In genomic region chr10:78459639-78460037, GRCh38 we compare ENCODE assay signal across 14 cellular contexts.
"Had no signal": no experiment of that assay in that cellular context is flagged by ENCODE, and none has a peak within 500 bp of the region (broad histone marks: within the 10 kb centered on the region; RNA-seq: fewer than 3 reads in every experiment).

No MANE protein-coding gene starts in this region.

- H3K4me3 ChIP-seq: lower lobe of right lung, vagina had no signal

- H3K9me3 ChIP-seq: lower lobe of right lung, vagina had no signal

- H3K36me3 Mint-ChIP-seq: natural killer cell, WTC11 had no signal

- H3K9me3 Mint-ChIP-seq: activated CD4-positive, alpha-beta T cell treated with anti-CD3 and anti-CD28 coated beads, Interleukin-2, amount 10 ng/mL, durations not matched to agents 24 days and 14 days; activated naive CD4-positive, alpha-beta T cell treated with anti-CD3 and anti-CD28 coated beads for 36 hours; activated T-helper 17 cell treated with anti-CD3 and anti-CD28 coated beads, Interleukin-2, amount 50 U/mL, for 72 hours; central memory CD8-positive, alpha-beta T cell; dendritic cell treated with granulocyte-macrophage colony-stimulating factor and Interleukin-4, amounts not matched to agents 40 ng/mL and 50 ng/mL, for 4 days; effector memory CD8-positive, alpha-beta T cell; natural killer cell; WTC11 had no signal

- DNase-seq: activated CD4-positive, alpha-beta T cell treated with anti-CD3 and anti-CD28 coated beads, Interleukin-2, amount 10 ng/mL, durations not matched to agents 24 days and 14 days; activated CD8-positive, alpha-beta memory T cell treated with anti-CD3 and anti-CD28 coated beads for 24 hours; activated naive CD4-positive, alpha-beta T cell treated with anti-CD3 and anti-CD28 coated beads for 36 hours; effector memory CD8-positive, alpha-beta T cell; erythroblast; lower lobe of right lung; natural killer cell; occipital lobe; stimulated activated CD4-positive, alpha-beta T cell treated with anti-CD3 and anti-CD28 coated beads, Interleukin-4, amount 100 ng/mL, for 1 hour had no signal

- H3K4me1 ChIP-seq: vagina had no signal

- H3K27ac Mint-ChIP-seq: activated CD4-positive, alpha-beta T cell treated with anti-CD3 and anti-CD28 coated beads, Interleukin-2, amount 10 ng/mL, durations not matched to agents 24 days and 14 days; activated naive CD4-positive, alpha-beta T cell treated with anti-CD3 and anti-CD28 coated beads for 36 hours; activated T-helper 17 cell treated with anti-CD3 and anti-CD28 coated beads, Interleukin-2, amount 50 U/mL, for 72 hours; dendritic cell treated with granulocyte-macrophage colony-stimulating factor and Interleukin-4, amounts not matched to agents 40 ng/mL and 50 ng/mL, for 4 days; effector memory CD8-positive, alpha-beta T cell; natural killer cell; WTC11 had no signal

- ATAC-seq: effector memory CD8-positive, alpha-beta T cell; natural killer cell; WTC11 had no signal

- H3K4me3 Mint-ChIP-seq: activated CD4-positive, alpha-beta T cell treated with anti-CD3 and anti-CD28 coated beads, Interleukin-2, amount 10 ng/mL, durations not matched to agents 24 days and 14 days; activated naive CD4-positive, alpha-beta T cell treated with anti-CD3 and anti-CD28 coated beads for 36 hours; activated T-helper 17 cell treated with anti-CD3 and anti-CD28 coated beads, Interleukin-2, amount 50 U/mL, for 72 hours; central memory CD8-positive, alpha-beta T cell; dendritic cell treated with granulocyte-macrophage colony-stimulating factor and Interleukin-4, amounts not matched to agents 40 ng/mL and 50 ng/mL, for 4 days; effector memory CD8-positive, alpha-beta T cell; natural killer cell; WTC11 had no signal

- H3K36me3 ChIP-seq: lower lobe of right lung, vagina had no signal

- H3K27ac ChIP-seq: lower lobe of right lung, vagina had no signal

- H3K4me1 Mint-ChIP-seq: activated CD4-positive, alpha-beta T cell treated with anti-CD3 and anti-CD28 coated beads, Interleukin-2, amount 10 ng/mL, durations not matched to agents 24 days and 14 days; activated T-helper 17 cell treated with anti-CD3 and anti-CD28 coated beads, Interleukin-2, amount 50 U/mL, for 72 hours; central memory CD8-positive, alpha-beta T cell; natural killer cell had no signal

- H3K27me3 ChIP-seq: vagina had no signal
